ENCODE assay signal across 20 cellular contexts in the genomic region with DNA sequence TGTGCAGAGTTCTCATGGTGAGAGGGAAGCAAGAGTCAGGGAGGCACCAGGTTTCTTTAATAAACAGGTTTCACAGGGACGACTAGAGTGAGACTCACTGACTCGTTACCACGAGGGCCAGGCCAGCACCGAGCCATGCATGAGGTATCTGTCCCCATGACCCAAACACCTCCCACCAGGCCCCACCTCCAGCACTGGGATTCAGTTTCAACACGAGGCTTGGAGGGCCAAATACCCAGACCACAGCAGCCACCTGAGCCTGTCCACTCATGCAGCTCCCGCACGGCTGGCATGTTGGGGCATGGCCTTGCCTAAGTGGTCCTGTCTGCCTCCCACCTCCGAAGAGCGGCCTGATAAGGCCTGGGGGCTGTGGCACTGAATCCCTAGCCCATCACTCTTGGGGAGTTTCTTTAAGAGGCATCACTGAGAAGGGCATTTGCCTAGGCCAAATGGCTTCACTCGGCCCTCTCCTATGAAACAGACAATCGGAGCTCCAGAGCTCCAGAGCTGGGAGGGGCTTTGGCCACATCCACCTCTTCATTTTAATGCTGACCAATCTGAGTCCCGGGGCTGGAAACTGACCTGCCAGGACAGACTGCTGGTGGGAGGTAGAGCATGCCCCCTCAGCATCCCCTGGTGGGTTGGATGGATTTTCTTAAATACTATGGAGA.
A peak's percentile ranks its signal among the peaks of the same experiment; 100 is the strongest.
DNase-seq lines count a peak whose midpoint lies in the region; ATAC-seq and TF ChIP-seq lines count a peak whose summit lies in the region.
"Had no signal": no experiment of that assay in that cellular context is flagged by ENCODE, and none has a peak within 500 bp of the region (broad histone marks: within the 10 kb centered on the region; RNA-seq: fewer than 3 reads in every experiment).

No MANE protein-coding gene starts in this region.

- POLR2A ChIA-PET in activated CD4-positive, alpha-beta memory T cell treated with anti-CD3 and anti-CD28 coated beads for 36 hours (lab: Charles Lee): no interaction called here

- H3K27ac ChIP-seq in osteoblast (ENCODE audit: low read depth, low read length) (no peak overlapping the region), esophagus muscularis mucosa (replicated peaks in 1 of 4) (no peak overlapping the region)
- H3K27ac ChIP-seq: C4-2B, neutrophil, psoas muscle had no signal

- no peak for TF ChIP-seq POLR2A in esophagus muscularis mucosa (IDR thresholded peaks at IDR 0.05; ENCODE audit: low read depth)

- H3K27me3 Mint-ChIP-seq in activated naive CD4-positive, alpha-beta T cell treated with anti-CD3 and anti-CD28 coated beads, Interleukin-2, amount 50 U/mL, for 24 hours: no peaks in the 10 kb centered on the region
- H3K27me3 Mint-ChIP-seq in activated CD4-positive, alpha-beta memory T cell treated with anti-CD3 and anti-CD28 coated beads for 36 hours: peaks cover 20% of the 10 kb centered on the region
- peaks cover 20% of the 10 kb centered on the region for H3K27me3 Mint-ChIP-seq in activated T-helper 2 cell treated with anti-CD3 and anti-CD28 coated beads, Interferon-gamma antibody, Interleukin-2, Interleukin-4, amounts not matched to agents 10 μg/mL and 5 μg/mL and 100 μg/mL, durations not matched to agents 14 hours and 24 hours and 36 hours (ENCODE audit: low read depth)

- H3K27ac Mint-ChIP-seq in activated naive CD4-positive, alpha-beta T cell treated with anti-CD3 and anti-CD28 coated beads, Interleukin-2, amount 50 U/mL, for 24 hours: peak overlapping the region; percentile 38
- peak overlapping the region; percentile 38 for H3K27ac Mint-ChIP-seq in activated CD4-positive, alpha-beta memory T cell treated with anti-CD3 and anti-CD28 coated beads for 36 hours
- H3K27ac Mint-ChIP-seq in activated T-helper 2 cell treated with anti-CD3 and anti-CD28 coated beads, Interferon-gamma antibody, Interleukin-2, Interleukin-4, amounts not matched to agents 10 μg/mL and 5 μg/mL and 100 μg/mL, durations not matched to agents 14 hours and 24 hours and 36 hours: no peak overlapping the region
- H3K27ac Mint-ChIP-seq: activated naive CD8-positive, alpha-beta T cell treated with anti-CD3 and anti-CD28 coated beads, Interleukin-2, amount 10 ng/mL, durations not matched to agents 7 days and 5 days had no signal

- H3K27me3 ChIP-seq in osteoblast (ENCODE audit: insufficient read depth, low read length) (no peaks in the 10 kb centered on the region), esophagus muscularis mucosa (peaks cover 0 to 31% (median 0%) of the 10 kb centered on the region in 4 donors)

- H4K20me1 ChIP-seq in osteoblast (ENCODE audit: insufficient read depth, low read length): no peaks in the 10 kb centered on the region

- no peak overlapping the region for H3K4me2 ChIP-seq in osteoblast (ENCODE audit: insufficient read depth, low read length)

- H3K4me1 Mint-ChIP-seq in activated naive CD4-positive, alpha-beta T cell treated with anti-CD3 and anti-CD28 coated beads, Interleukin-2, amount 50 U/mL, for 24 hours: peaks cover 52% of the 10 kb centered on the region
- H3K4me1 Mint-ChIP-seq in activated CD4-positive, alpha-beta memory T cell treated with anti-CD3 and anti-CD28 coated beads for 36 hours (ENCODE audit: low read depth): peaks cover 45% of the 10 kb centered on the region
- peaks cover 37% of the 10 kb centered on the region for H3K4me1 Mint-ChIP-seq in activated T-helper 2 cell treated with anti-CD3 and anti-CD28 coated beads, Interferon-gamma antibody, Interleukin-2, Interleukin-4, amounts not matched to agents 10 μg/mL and 5 μg/mL and 100 μg/mL, durations not matched to agents 14 hours and 24 hours and 36 hours (ENCODE audit: low read depth)

- no peak for TF ChIP-seq CTCF in osteoblast (IDR thresholded peaks at IDR 0.05; ENCODE audit: extremely low read depth, low read depth, low read length)
- TF ChIP-seq CTCF in esophagus muscularis mucosa (IDR thresholded peaks at IDR 0.05): no peak

- no peaks in the 10 kb centered on the region for H3K9me3 Mint-ChIP-seq in activated naive CD4-positive, alpha-beta T cell treated with anti-CD3 and anti-CD28 coated beads, Interleukin-2, amount 50 U/mL, for 24 hours
- peaks cover 10% of the 10 kb centered on the region for H3K9me3 Mint-ChIP-seq in activated CD4-positive, alpha-beta memory T cell treated with anti-CD3 and anti-CD28 coated beads for 36 hours
- H3K9me3 Mint-ChIP-seq in activated T-helper 2 cell treated with anti-CD3 and anti-CD28 coated beads, Interferon-gamma antibody, Interleukin-2, Interleukin-4, amounts not matched to agents 10 μg/mL and 5 μg/mL and 100 μg/mL, durations not matched to agents 14 hours and 24 hours and 36 hours: peaks cover 33% of the 10 kb centered on the region
- H3K9me3 Mint-ChIP-seq: central memory CD8-positive, alpha-beta T cell had no signal

- 71% methylated on average over 6 of the region's 12 CpGs for WGBS in esophagus muscularis mucosa

- no peak for ATAC-seq in HG03354 (IDR thresholded peaks at IDR 0.05; ENCODE audit: poor library complexity, severe bottlenecking, unreplicated experiment)
- no peak for ATAC-seq in GM21515 (IDR thresholded peaks at IDR 0.05; ENCODE audit: unreplicated experiment)
- ATAC-seq: psoas muscle had no signal

- H3K9me3 ChIP-seq in osteoblast (ENCODE audit: low read depth, low read length) (no peaks in the 10 kb centered on the region), esophagus muscularis mucosa (peaks cover 0 to 14% (median 0%) of the 10 kb centered on the region in 4 donors)
- H3K9me3 ChIP-seq: neutrophil had no signal

- H3K4me3 ChIP-seq in osteoblast (ENCODE audit: insufficient read depth, low read length) (no peak overlapping the region), esophagus muscularis mucosa (no peak overlapping the region)
- H3K4me3 ChIP-seq: psoas muscle had no signal

- TF ChIP-seq EP300 in esophagus muscularis mucosa (IDR thresholded peaks at IDR 0.05): no peak

- intact Hi-C loops in activated CD4-positive, alpha-beta memory T cell treated with anti-CD3 and anti-CD28 coated beads for 36 hours (cut with micrococcal nuclease): loop anchor here (1.0 to 5.0 kb wide), 5 partner anchors 9 to 333 kb away; no protein-coding TSS in a partner anchor
- intact Hi-C loops in activated T-helper 2 cell treated with anti-CD3 and anti-CD28 coated beads, Interferon-gamma antibody, Interleukin-2, Interleukin-4, amounts not matched to agents 10 μg/mL and 5 μg/mL and 100 μg/mL, durations not matched to agents 14 hours and 24 hours and 36 hours (cut with micrococcal nuclease): loop anchor here (2.0 to 10.0 kb wide), 3 partner anchors 16 to 190 kb away; no protein-coding TSS in a partner anchor
- intact Hi-C loops in esophagus muscularis mucosa (cut with DNase I): no loop called here

- DNase-seq in activated naive CD4-positive, alpha-beta T cell treated with anti-CD3 and anti-CD28 coated beads, Interleukin-2, amount 50 U/mL, for 16 hours: no peak
- no peak for DNase-seq in activated CD4-positive, alpha-beta memory T cell treated with anti-CD3 and anti-CD28 coated beads for 36 hours
- no peak for DNase-seq in activated T-helper 2 cell treated with anti-CD3 and anti-CD28 coated beads, Interferon-gamma antibody, Interleukin-2, Interleukin-4, amounts not matched to agents 10 μg/mL and 5 μg/mL and 100 μg/mL, durations not matched to agents 14 hours and 24 hours and 36 hours (ENCODE audit: low spot score)
- DNase-seq in osteoblast (ENCODE audit: insufficient read length, low spot score, missing footprints) (peak; percentile 30), esophagus muscularis mucosa (ENCODE audit: extremely low spot score) (no peak)
- DNase-seq: glutamatergic neuron, KG1, kidney, NCI-H1436, NCI-H2107, SW 1271, trophoblast cell had no signal

- H3K4me1 ChIP-seq in osteoblast (ENCODE audit: insufficient read depth, low read length): no peaks in the 10 kb centered on the region
- H3K4me1 ChIP-seq in esophagus muscularis mucosa: no peaks in the 10 kb centered on the region
- H3K4me1 ChIP-seq: psoas muscle had no signal

- no peak overlapping the region for H3K4me3 Mint-ChIP-seq in activated naive CD4-positive, alpha-beta T cell treated with anti-CD3 and anti-CD28 coated beads, Interleukin-2, amount 50 U/mL, for 24 hours
- H3K4me3 Mint-ChIP-seq in activated CD4-positive, alpha-beta memory T cell treated with anti-CD3 and anti-CD28 coated beads for 36 hours: no peak overlapping the region
- H3K4me3 Mint-ChIP-seq in activated T-helper 2 cell treated with anti-CD3 and anti-CD28 coated beads, Interferon-gamma antibody, Interleukin-2, Interleukin-4, amounts not matched to agents 10 μg/mL and 5 μg/mL and 100 μg/mL, durations not matched to agents 14 hours and 24 hours and 36 hours (ENCODE audit: low read depth): peak overlapping the region; percentile 28
- H3K4me3 Mint-ChIP-seq: activated naive CD8-positive, alpha-beta T cell treated with anti-CD3 and anti-CD28 coated beads, Interleukin-2, amount 10 ng/mL, durations not matched to agents 7 days and 5 days; central memory CD8-positive, alpha-beta T cell had no signal

- CTCF ChIA-PET in activated CD4-positive, alpha-beta memory T cell treated with anti-CD3 and anti-CD28 coated beads for 36 hours (lab: Charles Lee): no interaction called here

- H3K36me3 Mint-ChIP-seq in activated naive CD4-positive, alpha-beta T cell treated with anti-CD3 and anti-CD28 coated beads, Interleukin-2, amount 50 U/mL, for 24 hours: peaks cover 2% of the 10 kb centered on the region
- peaks cover 2% of the 10 kb centered on the region for H3K36me3 Mint-ChIP-seq in activated CD4-positive, alpha-beta memory T cell treated with anti-CD3 and anti-CD28 coated beads for 36 hours
- H3K36me3 Mint-ChIP-seq in activated T-helper 2 cell treated with anti-CD3 and anti-CD28 coated beads, Interferon-gamma antibody, Interleukin-2, Interleukin-4, amounts not matched to agents 10 μg/mL and 5 μg/mL and 100 μg/mL, durations not matched to agents 14 hours and 24 hours and 36 hours (ENCODE audit: low read depth): peaks cover 20% of the 10 kb centered on the region

- H2AFZ ChIP-seq in osteoblast (ENCODE audit: low read length): no peak overlapping the region

- H3K36me3 ChIP-seq in osteoblast (ENCODE audit: insufficient read depth, low read length) (no peaks in the 10 kb centered on the region), esophagus muscularis mucosa (no peaks in the 10 kb centered on the region)
- H3K36me3 ChIP-seq: neutrophil had no signal

- no peaks in the 10 kb centered on the region for H3K79me2 ChIP-seq in osteoblast (ENCODE audit: insufficient read depth, low read length)
